ENCODE assay signal across 37 cellular contexts in the genomic region with DNA sequence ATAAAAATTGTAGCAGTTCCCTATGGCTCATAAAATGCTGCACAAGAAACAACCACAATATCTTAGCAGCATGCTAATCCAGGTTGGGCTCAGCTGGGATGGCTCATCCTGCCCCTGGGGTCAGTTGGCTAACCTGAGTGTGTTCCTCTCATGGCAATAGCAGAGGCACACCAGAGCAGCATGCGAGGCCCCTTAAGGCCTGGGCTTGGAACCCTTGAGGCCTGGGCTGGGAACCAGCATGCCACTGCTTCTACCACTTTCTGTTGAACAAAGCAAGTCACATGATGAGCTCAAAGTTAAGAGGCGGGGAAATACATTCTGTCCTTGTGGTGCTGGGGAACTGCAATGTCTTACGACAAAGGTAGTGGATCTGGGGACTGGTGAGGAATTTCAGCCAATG.
DNase-seq lines count a peak whose midpoint lies in the region; ATAC-seq, FAIRE-seq and TF ChIP-seq lines count a peak whose summit lies in the region.
"Had no signal": no experiment of that assay in that cellular context is flagged by ENCODE, and none has a peak within 500 bp of the region (broad histone marks: within the 10 kb centered on the region; RNA-seq: fewer than 3 reads in every experiment).

No MANE protein-coding gene starts in this region.

- no peak for TF ChIP-seq RAD21 in HepG2 (CRISPR knock-in tag; IDR thresholded peaks at IDR 0.05)

- in situ Hi-C loops in HepG2 (cut with HindIII; ENCODE audit: extremely low pct_ligation_motif_present, low pct_unique_long_range_greater_than_20kb): no loop called here
- in situ Hi-C loops in mammary epithelial cell (cut with MboI; ENCODE audit: low sequenced_read_pairs in 2 of 2): no loop called here
- in situ Hi-C loops in transverse colon (cut with MboI; ENCODE audit: low pct_ligation_motif_present in 1 of 4, low pct_unique_long_range_greater_than_20kb in 1 of 4, low sequenced_read_pairs in 3 of 4): no loop called here

- DNase-seq in HepG2 (ENCODE audit: low spot score) (no peak), right lobe of liver (no peak), RPMI7951 (ENCODE audit: low read depth) (peak; percentile 80), mammary epithelial cell (peak; percentile 32), transverse colon (no peak), NCI-H2196 treated with DMSO at 0.1 percent for 48 hours (lab: John Stamatoyannopoulos, UW; ENCODE audit: unreplicated experiment) (no peak), NCI-H1092 (lab: John Stamatoyannopoulos, UW) (no peak), endodermal cell (no peak)
- DNase-seq: activated B cell treated with CpG ODN at 0.5 μM for 24 hours; activated CD4-positive, alpha-beta T cell treated with anti-CD3 and anti-CD28 coated beads, Interleukin-2, amount 50 U/mL, for 1 hour; activated effector memory CD4-positive, alpha-beta T cell treated with anti-CD3 and anti-CD28 coated beads, Interleukin-2, amount 50 U/mL, for 16 hours; activated T-cell treated with anti-CD3 and anti-CD28 coated beads, Interleukin-2, amount 50 U/mL, for 24 hours; AML-193; Calu3; caudate nucleus; CD4-positive, CD25-positive, alpha-beta regulatory T cell; cortex of kidney; DMS79; effector memory CD4-positive, alpha-beta T cell; erythroblast; GDM1; GOT3; head of caudate nucleus; islet precursor cell; left ventricle myocardium inferior; NCI-H2081; NCI-H82; SIG-M5; spleen; stimulated activated CD4-positive, alpha-beta T cell treated with anti-CD3 and anti-CD28 coated beads, Interleukin-2, amount 100 ng/mL, for 48 hours; stimulated activated naive CD8-positive, alpha-beta T cell treated with anti-CD3 and anti-CD28 coated beads, Interleukin-15, amount 100 ng/mL, for 72 hours; uterus had no signal

- no peak for FAIRE-seq in HepG2 (lab: Jason Lieb, UNC)
- FAIRE-seq: RCC 7860 had no signal

- H3K36me3 ChIP-seq in HepG2 (replicated peaks in 1 of 2; ENCODE audit: control insufficient read depth in 1 of 2, insufficient read depth in 2 of 2, low read length in 2 of 2) (no peaks in the 10 kb centered on the region), right lobe of liver (no peaks in the 10 kb centered on the region), mammary epithelial cell (ENCODE audit: insufficient read depth, low read length) (no peaks in the 10 kb centered on the region), transverse colon (no peaks in the 10 kb centered on the region), endodermal cell (ENCODE audit: control insufficient read depth, insufficient read depth, low read length) (no peaks in the 10 kb centered on the region)
- H3K36me3 ChIP-seq: left ventricle myocardium inferior, right atrium auricular region, spleen, thoracic aorta, uterus had no signal

- H3K4me3 ChIP-seq in HepG2 (replicated peaks in 1 of 3; ENCODE audit: insufficient read depth in 1 of 3, low read depth in 2 of 3, low read length in 3 of 3): no peak overlapping the region
- H3K4me3 ChIP-seq in right lobe of liver: no peak overlapping the region
- H3K4me3 ChIP-seq in mammary epithelial cell (replicated peaks in 1 of 3; ENCODE audit: insufficient read depth in 1 of 3, low read depth in 2 of 3, low read length in 3 of 3): no peak overlapping the region
- no peak overlapping the region for H3K4me3 ChIP-seq in transverse colon
- no peak overlapping the region for H3K4me3 ChIP-seq in endodermal cell (ENCODE audit: low read length)
- H3K4me3 ChIP-seq: left ventricle myocardium inferior, right atrium auricular region, spleen, thoracic aorta, uterus had no signal

- H3K4me1 ChIP-seq in HepG2 (ENCODE audit: insufficient read depth, low read length) (no peaks in the 10 kb centered on the region), right lobe of liver (no peaks in the 10 kb centered on the region), mammary epithelial cell (ENCODE audit: insufficient read depth, low read length) (no peaks in the 10 kb centered on the region), transverse colon (no peaks in the 10 kb centered on the region), endodermal cell (ENCODE audit: control insufficient read depth, insufficient read depth, low read length) (no peaks in the 10 kb centered on the region)
- H3K4me1 ChIP-seq: left ventricle myocardium inferior, parathyroid adenoma, right atrium auricular region, spleen, uterus had no signal

- BruUV-seq in HepG2 (replicated peaks; lab: Mats Ljungman, UMichigan) (no TSS peak), mammary epithelial cell (replicated peaks; lab: Mats Ljungman, UMichigan) (no TSS peak)

- ATAC-seq in HepG2 (no peak), right lobe of liver (no peak)
- ATAC-seq: stimulated activated naive CD8-positive, alpha-beta T cell treated with anti-CD3 and anti-CD28 coated beads, Interleukin-15, amount 100 ng/mL, for 72 hours had no signal

- WGBS in HepG2 (ENCODE audit: low lambda C conversion rate): 87% methylated on average over 3 of the region's 3 CpGs
- WGBS in right lobe of liver (ENCODE audit: insufficient coverage, low coverage, low lambda C conversion rate, missing lambda C conversion rate): 85% methylated on average over 2 of the region's 3 CpGs
- WGBS in mammary epithelial cell (ENCODE audit: low coverage, missing lambda C conversion rate): 94% methylated on average over 2 of the region's 3 CpGs
- 86% methylated on average over 3 of the region's 3 CpGs; no CpG with 5 or more reads in 1 of the 2 donors for WGBS in transverse colon (ENCODE audit: low coverage in 1 of 2), 2 donors
- WGBS in endodermal cell (ENCODE audit: insufficient coverage in 1 of 2, insufficient read length in 1 of 2), 2 experiments: 94% methylated on average over 3 of the region's 3 CpGs

- dilution Hi-C loops in mammary epithelial cell (cut with HindIII; ENCODE audit: low sequenced_read_pairs): no loop called here

- H3K27me3 Mint-ChIP-seq in endodermal cell (ENCODE audit: insufficient read depth): peaks cover 19% of the 10 kb centered on the region

- H3K4me1 Mint-ChIP-seq in endodermal cell: peaks cover 4% of the 10 kb centered on the region
- H3K4me1 Mint-ChIP-seq: activated B cell treated with CpG ODN at 0.5 μM for 24 hours; CD4-positive, CD25-positive, alpha-beta regulatory T cell; stimulated activated naive CD8-positive, alpha-beta T cell treated with anti-CD3 and anti-CD28 coated beads, Interleukin-15, amount 100 ng/mL, for 72 hours had no signal

- H3K9ac ChIP-seq in HepG2 (ENCODE audit: insufficient read depth, low read depth, low read length) (no peak overlapping the region), mammary epithelial cell (ENCODE audit: insufficient read depth, low read length) (no peak overlapping the region), endodermal cell (ENCODE audit: extremely low read depth, low read length, poor library complexity, severe bottlenecking) (no peak overlapping the region)
- H3K9ac ChIP-seq: parathyroid adenoma had no signal

- H3K27ac ChIP-seq in HepG2 (ENCODE audit: extremely low read length, insufficient read depth, low read length): no peak overlapping the region
- H3K27ac ChIP-seq in right lobe of liver: no peak overlapping the region
- H3K27ac ChIP-seq in mammary epithelial cell (ENCODE audit: insufficient read depth, low read depth, low read length): no peak overlapping the region
- H3K27ac ChIP-seq in transverse colon: peak overlapping the region in 3 of 4 donors; percentile 22 to 66 (median 33)
- no peak overlapping the region for H3K27ac ChIP-seq in endodermal cell (ENCODE audit: low read depth, low read length)
- H3K27ac ChIP-seq: left ventricle myocardium inferior, parathyroid adenoma, right atrium auricular region, spleen, thoracic aorta, uterus had no signal

- H3K36me3 Mint-ChIP-seq in endodermal cell (ENCODE audit: low read depth): no peaks in the 10 kb centered on the region
- H3K36me3 Mint-ChIP-seq: activated naive CD8-positive, alpha-beta T cell; CD4-positive, CD25-positive, alpha-beta regulatory T cell had no signal

- H3K9me3 ChIP-seq in HepG2 (ENCODE audit: low read length) (peaks cover 12% of the 10 kb centered on the region), right lobe of liver (no peaks in the 10 kb centered on the region), mammary epithelial cell (replicated peaks; ENCODE audit: insufficient read depth, low read length) (peaks cover 8% of the 10 kb centered on the region), transverse colon (no peaks in the 10 kb centered on the region), endodermal cell (ENCODE audit: control insufficient read depth, low read length) (peaks cover 8% of the 10 kb centered on the region)
- H3K9me3 ChIP-seq: thoracic aorta, uterus had no signal

- TF ChIP-seq CTCF in HepG2 (CRISPR knock-in tag; IDR thresholded peaks at IDR 0.05): no peak
- no peak for TF ChIP-seq CTCF in right lobe of liver (IDR thresholded peaks at IDR 0.05)
- no peak for TF ChIP-seq CTCF in mammary epithelial cell (conservative IDR thresholded peaks at IDR 0.05 in 1 of 2, IDR thresholded peaks at IDR 0.05 in 1 of 2; ENCODE audit: extremely low read depth in 1 of 2, insufficient read depth in 1 of 2, low read depth in 1 of 2, low read length in 2 of 2)
- TF ChIP-seq CTCF in transverse colon (IDR thresholded peaks at IDR 0.05): no peak
- no peak for TF ChIP-seq CTCF in endodermal cell (conservative IDR thresholded peaks at IDR 0.05)

- H4K20me1 ChIP-seq in HepG2 (ENCODE audit: insufficient read depth, low read length) (no peaks in the 10 kb centered on the region), mammary epithelial cell (ENCODE audit: insufficient read depth, low read length) (no peaks in the 10 kb centered on the region)

- TF ChIP-seq POLR2A in HepG2 (IDR thresholded peaks at IDR 0.05; ENCODE audit: insufficient read depth in 1 of 2, low read depth in 2 of 2, low read length in 2 of 2) (no peak), right lobe of liver (IDR thresholded peaks at IDR 0.05) (no peak), transverse colon (IDR thresholded peaks at IDR 0.05) (no peak)

- H3K27me3 ChIP-seq in HepG2 (ENCODE audit: control insufficient read depth in 1 of 2, insufficient read depth in 2 of 2, low read length in 2 of 2): peaks cover 5 to 64% of the 10 kb centered on the region in 2 experiments; a peak in 3 of 5 replicates
- peaks cover 0 to under 1% of the 10 kb centered on the region in 2 donors for H3K27me3 ChIP-seq in right lobe of liver
- H3K27me3 ChIP-seq in mammary epithelial cell (ENCODE audit: insufficient read depth, low read length): no peaks in the 10 kb centered on the region
- no peaks in the 10 kb centered on the region for H3K27me3 ChIP-seq in transverse colon
- no peaks in the 10 kb centered on the region for H3K27me3 ChIP-seq in endodermal cell (ENCODE audit: control insufficient read depth, insufficient read depth, low read length, poor library complexity, severe bottlenecking)
- H3K27me3 ChIP-seq: right atrium auricular region, uterus had no signal

- POLR2A ChIA-PET in HepG2 (lab: Yijun Ruan, JAX): no interaction called here

- H3K4me2 ChIP-seq in HepG2 (ENCODE audit: low read depth, low read length) (no peak overlapping the region), mammary epithelial cell (ENCODE audit: insufficient read depth, low read depth, low read length) (no peak overlapping the region)

- CTCF ChIA-PET in HepG2 (lab: Yijun Ruan, JAX; ENCODE audit: low intra/inter-chr PET ratio, low total read pairs): no interaction called here
- CTCF ChIA-PET in mammary epithelial cell (lab: Charles Lee; ENCODE audit: low non-redundant PET): no interaction called here

- intact Hi-C loops in HepG2 (cut with micrococcal nuclease; ENCODE audit: unreplicated experiment): no loop called here
- intact Hi-C loops in right lobe of liver (cut with DNase I): no loop called here
- intact Hi-C loops in mammary epithelial cell (cut with micrococcal nuclease): no loop called here
- intact Hi-C loops in transverse colon (cut with DNase I; ENCODE audit: low total_unique reads): no loop called here

- no peak overlapping the region for H2AFZ ChIP-seq in HepG2 (ENCODE audit: low read length)
- no peak overlapping the region for H2AFZ ChIP-seq in mammary epithelial cell (ENCODE audit: low read depth, low read length)
- H2AFZ ChIP-seq: parathyroid adenoma had no signal

- no peaks in the 10 kb centered on the region for H3K79me2 ChIP-seq in HepG2 (ENCODE audit: insufficient read depth, low read length)
- H3K79me2 ChIP-seq in mammary epithelial cell (ENCODE audit: insufficient read depth, low read length): no peaks in the 10 kb centered on the region
- H3K79me2 ChIP-seq: parathyroid adenoma had no signal

- H3K27ac Mint-ChIP-seq in endodermal cell: no peak overlapping the region
- H3K27ac Mint-ChIP-seq: activated B cell treated with CpG ODN at 0.5 μM for 24 hours; activated naive CD8-positive, alpha-beta T cell; activated T-cell treated with anti-CD3 and anti-CD28 coated beads, Interleukin-2, amount 50 U/mL, for 24 hours; stimulated activated naive CD8-positive, alpha-beta T cell treated with anti-CD3 and anti-CD28 coated beads, Interleukin-15, amount 100 ng/mL, for 72 hours had no signal

- H3K9me3 Mint-ChIP-seq in endodermal cell: peaks cover 12% of the 10 kb centered on the region

- H3K4me3 Mint-ChIP-seq in endodermal cell: no peak overlapping the region
- H3K4me3 Mint-ChIP-seq: activated B cell treated with CpG ODN at 0.5 μM for 24 hours; activated naive CD8-positive, alpha-beta T cell; activated T-cell treated with anti-CD3 and anti-CD28 coated beads, Interleukin-2, amount 50 U/mL, for 24 hours; CD4-positive, CD25-positive, alpha-beta regulatory T cell; stimulated activated naive CD8-positive, alpha-beta T cell treated with anti-CD3 and anti-CD28 coated beads, Interleukin-15, amount 100 ng/mL, for 72 hours had no signal

- TF ChIP-seq EP300 in HepG2 (IDR thresholded peaks at IDR 0.05; ENCODE audit: low read depth in 2 of 2, low read length in 2 of 2) (no peak), HepG2 (CRISPR knock-in tag; IDR thresholded peaks at IDR 0.05; ENCODE audit: borderline replicate concordance) (no peak), transverse colon (IDR thresholded peaks at IDR 0.05; ENCODE audit: low read depth) (no peak)

Comparison
In these comparisons a context has a peak if more than half of its experiments do, and no peak if none do; other contexts are left out.
1. DNase-seq: peak in RPMI7951 (single experiment) and mammary epithelial cell (single experiment); none in HepG2 (single experiment), right lobe of liver (0 of 3), transverse colon (single experiment), NCI-H2196 treated with DMSO at 0.1 percent for 48 hours (single experiment), NCI-H1092 (single experiment) and endodermal cell (single experiment).
2. H3K27ac ChIP-seq: peak in transverse colon (3 of 4); none in HepG2 (single experiment), right lobe of liver (0 of 3), mammary epithelial cell (single experiment) and endodermal cell (single experiment).